7 cellular contexts compared by ENCODE assay signal in genomic region chr17:47099987-47100711, GRCh38.
DNase-seq lines count a peak whose midpoint lies in the region; ATAC-seq and TF ChIP-seq lines count a peak whose summit lies in the region.

No MANE protein-coding gene starts in this region.

- H3K4me3 ChIP-seq in astrocyte of the spinal cord (ENCODE audit: low read depth, low read length) (peak overlapping the region; percentile 65), retinal pigment epithelial cell (ENCODE audit: low read length) (peak overlapping the region; percentile 69)

- ATAC-seq in GM18511 (IDR thresholded peaks at IDR 0.05; ENCODE audit: unreplicated experiment) (peak; percentile 98), HG03025 (IDR thresholded peaks at IDR 0.05; ENCODE audit: low FRiP score, unreplicated experiment) (peak; percentile 84)

- TF ChIP-seq CTCF in astrocyte of the spinal cord (IDR thresholded peaks at IDR 0.05; ENCODE audit: low read depth, low read length) = no peak
- TF ChIP-seq CTCF in retinal pigment epithelial cell (conservative IDR thresholded peaks at IDR 0.05; ENCODE audit: low read depth, low read length) = no peak

- in situ Hi-C loops in astrocyte of the spinal cord (cut with HindIII; ENCODE audit: low sequenced_read_pairs) = no loop called here

- DNase-seq in NCI-H2029 treated with DMSO at 0.1 percent for 48 hours (lab: John Stamatoyannopoulos, UW) (peak; percentile 55), T1000 (lab: John Stamatoyannopoulos, UW) (peak; percentile 93), astrocyte of the spinal cord (ENCODE audit: low read depth, low spot score) (peak; percentile 91), hypothalamus (lab: John Stamatoyannopoulos, UW) (peak; percentile 31 to 95 (median 81)), retinal pigment epithelial cell (ENCODE audit: low read depth) (peak; percentile 34)

Comparison
In these comparisons a context has a peak if more than half of its experiments do, and no peak if none do; other contexts are left out.
1. Peak in every context shown above with its lines: DNase-seq, ATAC-seq and H3K4me3 ChIP-seq.
2. DNase-seq: peak in every context shown above with its lines; median percentile 93 in T1000; 91 in astrocyte of the spinal cord; 81 in hypothalamus; 55 in NCI-H2029 treated with DMSO at 0.1 percent for 48 hours; 34 in retinal pigment epithelial cell.